In genomic region chr1:6246497-6247295, GRCh38 we compare ENCODE assay signal across 8 cellular contexts. TPM values are rescaled to one million over a fixed set of nuclear protein-coding genes. Genes with fewer than 3 reads are reported as not detected.
A peak's percentile ranks its signal among the peaks of the same experiment; 100 is the strongest.
DNase-seq lines count a peak whose midpoint lies in the region; ATAC-seq and TF ChIP-seq lines count a peak whose summit lies in the region.

No MANE protein-coding gene starts in this region.

- H3K79me2 ChIP-seq in KMS-11 (ENCODE audit: insufficient read depth, low read depth) (no peaks in the 10 kb centered on the region), osteoblast (ENCODE audit: insufficient read depth, low read length) (no peaks in the 10 kb centered on the region)

- H3K27me3 ChIP-seq in KMS-11 (ENCODE audit: insufficient read depth, low read depth) (peaks cover 49% of the 10 kb centered on the region), SJSA1 (replicated peaks) (peaks cover 78% of the 10 kb centered on the region), osteoblast (ENCODE audit: insufficient read depth, low read length) (peaks cover 49% of the 10 kb centered on the region), tibial artery (peaks cover 15 to 96% of the 10 kb centered on the region in 2 donors)

- H3K36me3 ChIP-seq in KMS-11 (ENCODE audit: insufficient read depth), result no peaks in the 10 kb centered on the region
- H3K36me3 ChIP-seq in SJSA1, result no peaks in the 10 kb centered on the region
- H3K36me3 ChIP-seq in osteoblast (ENCODE audit: insufficient read depth, low read length), result no peaks in the 10 kb centered on the region
- H3K36me3 ChIP-seq in tibial artery, result no peaks in the 10 kb centered on the region

- ATAC-seq in GM21825 (IDR thresholded peaks at IDR 0.05; ENCODE audit: unreplicated experiment), result no peak

- H3K4me3 ChIP-seq in KMS-11 (IDR thresholded peaks at IDR 0.05; ENCODE audit: insufficient read depth, low read depth, low read length), result peak overlapping the region; percentile 70
- H3K4me3 ChIP-seq in SJSA1, result no peak overlapping the region
- H3K4me3 ChIP-seq in osteoblast (ENCODE audit: insufficient read depth, low read length), result no peak overlapping the region
- no peak overlapping the region for H3K4me3 ChIP-seq in tibial artery

- no peaks in the 10 kb centered on the region for H4K20me1 ChIP-seq in KMS-11 (ENCODE audit: insufficient read depth)
- peaks cover 7% of the 10 kb centered on the region for H4K20me1 ChIP-seq in osteoblast (ENCODE audit: insufficient read depth, low read length)

- H2AFZ ChIP-seq in KMS-11 (ENCODE audit: low read depth) (no peak overlapping the region), osteoblast (ENCODE audit: low read length) (no peak overlapping the region)

- H3K4me1 ChIP-seq in KMS-11 (ENCODE audit: low read depth, poor library complexity, severe bottlenecking) (peaks cover 11% of the 10 kb centered on the region), SJSA1 (replicated peaks) (peaks cover 14% of the 10 kb centered on the region), osteoblast (ENCODE audit: insufficient read depth, low read length) (peaks cover 4% of the 10 kb centered on the region), tibial artery (peaks cover 0 to 41% (median 19%) of the 10 kb centered on the region in 4 donors)

- H3K9me3 ChIP-seq in SJSA1 (replicated peaks), result no peaks in the 10 kb centered on the region
- no peaks in the 10 kb centered on the region for H3K9me3 ChIP-seq in osteoblast (ENCODE audit: low read depth, low read length)
- no peaks in the 10 kb centered on the region for H3K9me3 ChIP-seq in tibial artery

- peak; percentile 90 for DNase-seq in GM03348 (ENCODE audit: low spot score)
- peak; percentile 63 to 87 for DNase-seq in SJSA1 (ENCODE audit: low read depth in 1 of 2, low spot score in 2 of 2)
- DNase-seq in activated naive CD4-positive, alpha-beta T cell (lab: John Stamatoyannopoulos, UW), result peak; percentile 38 to 76 (median 68)
- DNase-seq in germinal center (ENCODE audit: low spot score), result peak; percentile 89
- peak; percentile 100 for DNase-seq in osteoblast (ENCODE audit: insufficient read length, low spot score, missing footprints)
- DNase-seq in tibial artery, result peak; percentile 64 to 86

- H3K4me2 ChIP-seq in KMS-11 (peak overlapping the region; percentile 99), osteoblast (ENCODE audit: insufficient read depth, low read length) (no peak overlapping the region)

- H3K27ac ChIP-seq in KMS-11 (no peak overlapping the region), SJSA1 (no peak overlapping the region), osteoblast (ENCODE audit: low read depth, low read length) (no peak overlapping the region), tibial artery (no peak overlapping the region)

- TF ChIP-seq CTCF in KMS-11 (conservative IDR thresholded peaks at IDR 0.05; ENCODE audit: low read depth, low read length), result peak; percentile 97
- peak; percentile 83 for TF ChIP-seq CTCF in osteoblast (IDR thresholded peaks at IDR 0.05; ENCODE audit: extremely low read depth, low read depth, low read length)
- TF ChIP-seq CTCF in tibial artery (IDR thresholded peaks at IDR 0.05), result peak; percentile 97 to 98

- intact Hi-C loops in tibial artery (cut with DNase I; ENCODE audit: low total_unique reads), result loop anchor here (2.0 to 5.0 kb wide), 3 partner anchors 96 to 184 kb away; no protein-coding TSS in a partner anchor

- H3K9ac ChIP-seq in KMS-11, result no peak overlapping the region

RNA-seq across cellular contexts. Expression of gene HES3, which starts 2.7 kb away (rescaled TPM):
- total RNA-seq in SJSA1 (2014; rRNA removed; shearing (Covaris generic)), result not detected in 2 replicates
- total RNA-seq in osteoblast, result not detected in 2 replicates

RNA-seq across cellular contexts. Expression of gene ICMT, which starts 10.9 kb away (rescaled TPM):
- 114 and 140 TPM in 2 replicates for total RNA-seq in SJSA1 (2014; rRNA removed; shearing (Covaris generic))
- total RNA-seq in osteoblast, result 60.8 and 63.6 TPM in 2 replicates

RNA-seq across cellular contexts. Expression of gene GPR153, which starts 14.2 kb away (rescaled TPM):
- total RNA-seq in SJSA1 (2014; rRNA removed; shearing (Covaris generic)), result 0.32 TPM in 1 of 2 replicates, not detected in the other
- total RNA-seq in osteoblast, result 2.9 and 4.0 TPM in 2 replicates

RNA-seq across cellular contexts. Expression of gene RNF207, which starts 40.8 kb away (rescaled TPM):
- 5.4 and 27.3 TPM in 2 replicates for total RNA-seq in SJSA1 (2014; rRNA removed; shearing (Covaris generic))
- total RNA-seq in osteoblast, result 10.6 and 42.7 TPM in 2 replicates

RNA-seq across cellular contexts. Expression of gene RPL22, which starts 47.3 kb away (rescaled TPM):
- 149 and 187 TPM in 2 replicates for total RNA-seq in SJSA1 (2014; rRNA removed; shearing (Covaris generic))
- total RNA-seq in osteoblast, result 93.0 and 99.3 TPM in 2 replicates
